ENCODE assay signal across 1 cellular context in the genomic region with DNA sequence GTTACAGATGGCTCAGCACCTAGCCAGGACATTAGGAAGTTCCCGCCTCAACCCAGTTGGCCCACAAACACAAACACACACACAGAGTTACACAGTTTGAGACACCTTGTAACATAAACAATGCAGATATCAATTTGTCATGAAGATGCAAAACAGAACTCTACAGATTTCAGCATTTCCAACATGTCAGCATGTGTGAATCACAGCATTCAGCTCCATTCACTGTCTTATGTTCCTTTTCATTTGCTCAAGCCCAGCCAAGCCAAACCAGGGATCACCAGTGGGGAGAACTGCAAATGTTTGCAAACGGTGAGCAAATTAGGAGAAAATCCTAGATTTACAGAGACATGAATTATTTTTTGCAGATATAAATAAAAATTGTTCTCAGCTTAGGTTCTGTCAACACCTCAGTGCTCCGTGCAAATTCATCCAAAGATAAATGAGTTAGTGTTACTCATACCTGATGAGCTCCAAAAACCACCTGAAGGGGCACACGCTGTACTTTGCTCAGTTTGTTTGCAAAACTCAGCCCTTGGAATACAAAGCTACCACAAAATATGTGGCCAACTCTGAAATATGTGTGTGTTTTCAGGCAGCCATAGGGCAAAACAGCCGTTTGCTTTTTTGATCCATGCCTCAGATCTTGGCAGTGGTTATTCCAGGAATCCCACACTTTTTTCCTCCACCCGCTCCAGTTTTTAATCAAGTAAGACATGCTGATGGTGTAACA.
TF ChIP-seq lines count a peak whose summit lies in the region.

No MANE protein-coding gene starts in this region.

TF ChIP-seq in HepG2, 621 proteins besides CTCF, POLR2A, EP300 and RAD21 (continued from another document):
- TF ChIP-seq, protein P1, sequence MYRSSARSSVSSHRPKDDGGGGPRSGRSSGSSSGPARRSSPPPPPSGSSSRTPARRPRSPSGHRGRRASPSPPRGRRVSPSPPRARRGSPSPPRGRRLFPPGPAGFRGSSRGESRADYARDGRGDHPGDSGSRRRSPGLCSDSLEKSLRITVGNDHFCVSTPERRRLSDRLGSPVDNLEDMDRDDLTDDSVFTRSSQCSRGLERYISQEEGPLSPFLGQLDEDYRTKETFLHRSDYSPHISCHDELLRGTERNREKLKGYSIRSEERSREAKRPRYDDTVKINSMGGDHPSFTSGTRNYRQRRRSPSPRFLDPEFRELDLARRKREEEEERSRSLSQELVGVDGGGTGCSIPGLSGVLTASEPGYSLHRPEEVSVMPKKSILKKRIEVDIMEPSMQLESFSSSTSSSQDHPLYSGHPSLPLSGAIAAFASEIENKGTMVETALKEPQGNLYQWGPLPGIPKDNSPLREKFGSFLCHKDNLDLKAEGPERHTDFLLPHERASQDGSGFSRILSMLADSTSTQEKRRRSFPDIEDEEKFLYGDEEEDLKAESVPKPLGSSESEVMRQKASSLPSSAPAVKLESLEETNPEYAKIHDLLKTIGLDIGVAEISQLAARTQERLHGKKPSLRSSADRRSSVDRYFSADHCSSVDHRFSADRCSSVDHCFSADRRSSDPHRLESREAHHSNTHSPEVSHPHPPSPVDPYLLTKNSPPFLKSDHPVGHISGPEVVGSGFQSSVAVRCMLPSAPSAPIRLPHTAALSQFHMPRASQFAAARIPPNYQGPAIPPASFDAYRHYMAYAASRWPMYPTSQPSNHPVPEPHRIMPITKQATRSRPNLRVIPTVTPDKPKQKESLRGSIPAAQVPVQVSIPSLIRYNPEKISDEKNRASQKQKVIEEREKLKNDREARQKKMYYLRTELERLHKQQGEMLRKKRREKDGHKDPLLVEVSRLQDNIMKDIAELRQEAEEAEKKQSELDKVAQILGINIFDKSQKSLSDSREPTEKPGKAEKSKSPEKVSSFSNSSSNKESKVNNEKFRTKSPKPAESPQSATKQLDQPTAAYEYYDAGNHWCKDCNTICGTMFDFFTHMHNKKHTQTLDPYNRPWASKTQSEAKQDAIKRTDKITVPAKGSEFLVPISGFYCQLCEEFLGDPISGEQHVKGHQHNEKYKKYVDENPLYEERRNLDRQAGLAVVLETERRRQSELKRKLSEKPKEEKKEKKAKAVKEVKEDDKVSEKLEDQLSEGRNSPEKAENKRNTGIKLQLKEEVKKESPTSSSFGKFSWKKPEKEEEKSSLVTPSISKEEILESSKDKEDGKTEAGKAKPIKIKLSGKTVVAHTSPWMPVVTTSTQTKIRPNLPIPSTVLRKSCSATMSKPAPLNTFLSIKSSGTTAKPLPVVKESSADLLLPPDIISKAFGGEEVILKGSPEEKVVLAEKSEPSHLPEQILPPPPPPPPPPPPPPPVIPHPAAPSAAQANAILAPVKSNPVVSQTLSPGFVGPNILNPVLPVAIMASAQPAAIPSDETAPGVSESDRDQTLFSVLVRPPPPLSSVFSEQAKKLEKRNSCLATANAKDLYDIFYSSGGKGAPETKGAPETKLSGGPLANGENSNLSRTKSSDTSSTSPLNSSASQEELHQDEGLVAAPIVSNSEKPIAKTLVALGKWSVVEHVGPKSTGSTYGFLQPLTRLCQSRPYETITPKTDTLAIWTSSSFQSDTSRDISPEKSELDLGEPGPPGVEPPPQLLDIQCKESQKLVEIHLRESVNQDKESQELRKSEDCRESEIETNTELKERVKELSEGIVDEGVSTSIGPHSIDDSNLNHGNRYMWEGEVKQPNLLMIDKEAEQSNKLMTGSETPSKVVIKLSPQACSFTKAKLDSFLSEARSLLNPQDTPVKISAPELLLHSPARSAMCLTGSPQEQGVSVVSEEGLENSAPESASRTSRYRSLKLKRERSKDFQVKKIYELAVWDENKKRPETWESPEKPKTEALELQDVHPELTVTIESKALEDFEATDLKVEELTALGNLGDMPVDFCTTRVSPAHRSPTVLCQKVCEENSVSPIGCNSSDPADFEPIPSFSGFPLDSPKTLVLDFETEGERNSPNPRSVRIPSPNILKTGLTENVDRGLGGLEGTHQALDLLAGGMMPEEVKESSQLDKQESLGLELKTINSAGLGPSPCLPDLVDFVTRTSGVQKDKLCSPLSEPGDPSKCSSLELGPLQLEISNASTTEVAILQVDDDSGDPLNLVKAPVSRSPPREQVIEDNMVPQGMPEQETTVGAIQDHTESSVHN (CRISPR knock-in tag; IDR thresholded peaks at IDR 0.05): no peak
- TF ChIP-seq GATAD2A (CRISPR knock-in tag; IDR thresholded peaks at IDR 0.05): peak; percentile 56
- peak; percentile 51; the same call in 1 of the 2 replicates for TF ChIP-seq LCORL (IDR thresholded peaks at IDR 0.05)
- peak; percentile 91 for TF ChIP-seq LCORL (CRISPR knock-in tag; IDR thresholded peaks at IDR 0.05)
- TF ChIP-seq SRSF9 (IDR thresholded peaks at IDR 0.05; ENCODE audit: borderline replicate concordance, insufficient read depth, low read depth, low read length, poor library complexity, severe bottlenecking): no peak
- TF ChIP-seq MED1 (CRISPR knock-in tag; IDR thresholded peaks at IDR 0.05): no peak
- TF ChIP-seq KDM6A (CRISPR knock-in tag; IDR thresholded peaks at IDR 0.05; ENCODE audit: low read depth): peak; percentile 47
- TF ChIP-seq, protein P2, sequence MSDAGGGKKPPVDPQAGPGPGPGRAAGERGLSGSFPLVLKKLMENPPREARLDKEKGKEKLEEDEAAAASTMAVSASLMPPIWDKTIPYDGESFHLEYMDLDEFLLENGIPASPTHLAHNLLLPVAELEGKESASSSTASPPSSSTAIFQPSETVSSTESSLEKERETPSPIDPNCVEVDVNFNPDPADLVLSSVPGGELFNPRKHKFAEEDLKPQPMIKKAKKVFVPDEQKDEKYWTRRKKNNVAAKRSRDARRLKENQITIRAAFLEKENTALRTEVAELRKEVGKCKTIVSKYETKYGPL (CRISPR knock-in tag; IDR thresholded peaks at IDR 0.05): no peak
- peak; percentile 53 for TF ChIP-seq ZMYM4 (CRISPR knock-in tag; IDR thresholded peaks at IDR 0.05)
- peak; percentile 47 for TF ChIP-seq FOXA3 (CRISPR knock-in tag; IDR thresholded peaks at IDR 0.05)
- TF ChIP-seq, protein P3, sequence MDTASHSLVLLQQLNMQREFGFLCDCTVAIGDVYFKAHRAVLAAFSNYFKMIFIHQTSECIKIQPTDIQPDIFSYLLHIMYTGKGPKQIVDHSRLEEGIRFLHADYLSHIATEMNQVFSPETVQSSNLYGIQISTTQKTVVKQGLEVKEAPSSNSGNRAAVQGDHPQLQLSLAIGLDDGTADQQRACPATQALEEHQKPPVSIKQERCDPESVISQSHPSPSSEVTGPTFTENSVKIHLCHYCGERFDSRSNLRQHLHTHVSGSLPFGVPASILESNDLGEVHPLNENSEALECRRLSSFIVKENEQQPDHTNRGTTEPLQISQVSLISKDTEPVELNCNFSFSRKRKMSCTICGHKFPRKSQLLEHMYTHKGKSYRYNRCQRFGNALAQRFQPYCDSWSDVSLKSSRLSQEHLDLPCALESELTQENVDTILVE (CRISPR knock-in tag; IDR thresholded peaks at IDR 0.05): no peak
- TF ChIP-seq RXRB (CRISPR knock-in tag; IDR thresholded peaks at IDR 0.05; ENCODE audit: borderline replicate concordance): peak; percentile 35; the same call in 1 of the 2 replicates
- TF ChIP-seq ZNF543 (CRISPR knock-in tag; IDR thresholded peaks at IDR 0.05): no peak
- no peak for TF ChIP-seq FOXK1 (CRISPR knock-in tag; IDR thresholded peaks at IDR 0.05; ENCODE audit: borderline replicate concordance, low read depth)
- TF ChIP-seq CBFB (CRISPR knock-in tag; IDR thresholded peaks at IDR 0.05): peak; percentile 54; the same call in 1 of the 2 replicates
- no peak for TF ChIP-seq ZNF282 (IDR thresholded peaks at IDR 0.05; ENCODE audit: partially characterized antibody)
- 0 out of 2 replicates have a peak, but pooled peaks have one; percentile 46 for TF ChIP-seq HDAC1 (CRISPR knock-in tag; IDR thresholded peaks at IDR 0.05)
- peak; percentile 22; the same call in 1 of the 2 replicates for TF ChIP-seq STAG1 (CRISPR knock-in tag; IDR thresholded peaks at IDR 0.05)
- TF ChIP-seq, protein P4, sequence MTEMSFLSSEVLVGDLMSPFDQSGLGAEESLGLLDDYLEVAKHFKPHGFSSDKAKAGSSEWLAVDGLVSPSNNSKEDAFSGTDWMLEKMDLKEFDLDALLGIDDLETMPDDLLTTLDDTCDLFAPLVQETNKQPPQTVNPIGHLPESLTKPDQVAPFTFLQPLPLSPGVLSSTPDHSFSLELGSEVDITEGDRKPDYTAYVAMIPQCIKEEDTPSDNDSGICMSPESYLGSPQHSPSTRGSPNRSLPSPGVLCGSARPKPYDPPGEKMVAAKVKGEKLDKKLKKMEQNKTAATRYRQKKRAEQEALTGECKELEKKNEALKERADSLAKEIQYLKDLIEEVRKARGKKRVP (CRISPR knock-in tag; IDR thresholded peaks at IDR 0.05): 0 out of 4 replicates have a peak, but pooled peaks of 1 of the 2 experiments have one; percentile 15
TF ChIP-seq in HepG2: peak in this region for 63.
